In genomic region chrX:139932901-139933796, GRCh38 we compare ENCODE assay signal across 8 cellular contexts. TPM values are rescaled to one million over a fixed set of nuclear protein-coding genes. Genes with fewer than 3 reads are reported as not detected.
A peak's percentile ranks its signal among the peaks of the same experiment; 100 is the strongest.
DNase-seq lines count a peak whose midpoint lies in the region; ATAC-seq and TF ChIP-seq lines count a peak whose summit lies in the region.

ATP11C (minus strand) TSS chrX:139933053; CDS start chrX:139932042, 1,011 bp downstream.

- peak within 1 kb of the TSS; percentile 97 for H3K27ac Mint-ChIP-seq in activated CD8-positive, alpha-beta memory T cell treated with anti-CD3 and anti-CD28 coated beads, Interleukin-2, amount 10 ng/mL, durations not matched to agents 7 days and 5 days

- CTCF ChIA-PET in activated CD8-positive, alpha-beta memory T cell treated with anti-CD3 and anti-CD28 coated beads, Interleukin-2, amount 10 ng/mL, durations not matched to agents 7 days and 5 days (lab: Charles Lee): no interaction called here

- H3K4me1 Mint-ChIP-seq in activated CD8-positive, alpha-beta memory T cell treated with anti-CD3 and anti-CD28 coated beads, Interleukin-2, amount 10 ng/mL, durations not matched to agents 7 days and 5 days: peaks cover 17% of the 10 kb centered on the region

- peaks cover 3% of the 10 kb centered on the region for H3K36me3 Mint-ChIP-seq in activated CD8-positive, alpha-beta memory T cell treated with anti-CD3 and anti-CD28 coated beads, Interleukin-2, amount 10 ng/mL, durations not matched to agents 7 days and 5 days

- in situ Hi-C loops in endometrial microvascular endothelial cells (cut with HindIII; ENCODE audit: inconsistent ontology term, low pct_unique_long_range_greater_than_20kb, low sequenced_read_pairs): no loop called here

- H3K9me3 ChIP-seq in BE2C: no peaks in the 10 kb centered on the region

- H3K9me3 Mint-ChIP-seq in activated CD8-positive, alpha-beta memory T cell treated with anti-CD3 and anti-CD28 coated beads, Interleukin-2, amount 10 ng/mL, durations not matched to agents 7 days and 5 days (ENCODE audit: low read depth): no peaks in the 10 kb centered on the region

- no peaks in the 10 kb centered on the region for H3K4me1 ChIP-seq in BE2C

- no peaks in the 10 kb centered on the region for H3K27me3 Mint-ChIP-seq in activated CD8-positive, alpha-beta memory T cell treated with anti-CD3 and anti-CD28 coated beads, Interleukin-2, amount 10 ng/mL, durations not matched to agents 7 days and 5 days

- DNase-seq in BE2C (peak; percentile 87), NCI-H82 (lab: John Stamatoyannopoulos, UW) (peak; percentile 88), midbrain (lab: John Stamatoyannopoulos, UW) (peak; percentile 77)
- DNase-seq in activated CD8-positive, alpha-beta memory T cell treated with anti-CD3 and anti-CD28 coated beads, Interleukin-2, amount 10 ng/mL, durations not matched to agents 7 days and 5 days: peak; percentile 88
- peak; percentile 70 to 71 for DNase-seq in stimulated activated CD8-positive, alpha-beta memory T cell treated with anti-CD3 and anti-CD28 coated beads, Interleukin-15, amount 100 ng/mL, for 48 hours (ENCODE audit: low read depth in 2 of 2)

- ATAC-seq in GM19025 (IDR thresholded peaks at IDR 0.05; ENCODE audit: low read depth, unreplicated experiment) (peak; percentile 70), HG03280 (IDR thresholded peaks at IDR 0.05; ENCODE audit: unreplicated experiment) (peak; percentile 73)
- ATAC-seq in activated CD8-positive, alpha-beta memory T cell treated with anti-CD3 and anti-CD28 coated beads, Interleukin-2, amount 10 ng/mL, durations not matched to agents 7 days and 5 days: peak; percentile 85

- H3K36me3 ChIP-seq in BE2C: no peaks in the 10 kb centered on the region

- peak within 1 kb of the TSS; percentile 80 for H3K4me3 Mint-ChIP-seq in activated CD8-positive, alpha-beta memory T cell treated with anti-CD3 and anti-CD28 coated beads, Interleukin-2, amount 10 ng/mL, durations not matched to agents 7 days and 5 days

- H3K27me3 ChIP-seq in BE2C: no peaks in the 10 kb centered on the region

- TF ChIP-seq CTCF in BE2C (IDR thresholded peaks at IDR 0.05; ENCODE audit: low read depth, low read length): no peak

- H3K4me3 ChIP-seq in BE2C (ENCODE audit: low read depth, low read length): peak within 1 kb of the TSS; percentile 78

RNA-seq across cellular contexts. Expression of gene ATP11C, which starts in this region (rescaled TPM):
- polyA plus RNA-seq in BE2C (2012; ENCODE audit: insufficient read depth, insufficient read length, low read depth): 7.6 TPM
- total RNA-seq in activated CD8-positive, alpha-beta memory T cell treated with anti-CD3 and anti-CD28 coated beads, Interleukin-2, amount 10 ng/mL, durations not matched to agents 7 days and 5 days: 10 to 100 TPM; 13.1 to 13.3 TPM
- 42.6 TPM for total RNA-seq in endometrial microvascular endothelial cells (ENCODE audit: inconsistent ontology term)

Comparison
In these comparisons a context has a peak if more than half of its experiments do, and no peak if none do; other contexts are left out.
1. Peak in every context shown above with its lines: DNase-seq, ATAC-seq and H3K4me3 ChIP-seq.